In genomic region chr5:66661149-66661548, GRCh38 we compare ENCODE assay signal across 11 cellular contexts.
DNase-seq lines count a peak whose midpoint lies in the region; ATAC-seq and TF ChIP-seq lines count a peak whose summit lies in the region.
"Had no signal": no experiment of that assay in that cellular context is flagged by ENCODE, and none has a peak within 500 bp of the region (broad histone marks: within the 10 kb centered on the region; RNA-seq: fewer than 3 reads in every experiment).

No MANE protein-coding gene starts in this region.

- no peak for TF ChIP-seq EP300 in sigmoid colon (IDR thresholded peaks at IDR 0.05)

- H3K4me1 ChIP-seq in GM23338 (ENCODE audit: insufficient read depth) (peaks cover 12% of the 10 kb centered on the region), left ventricle myocardium inferior (peaks cover 21% of the 10 kb centered on the region), sigmoid colon (peaks cover 0 to 14% (median 9%) of the 10 kb centered on the region in 4 donors)

- no peak overlapping the region for H3K4me2 ChIP-seq in GM23338

- peaks cover 10% of the 10 kb centered on the region; the same call in 2 of the 3 replicates for H3K4me1 Mint-ChIP-seq in GM23338

- H3K4me3 Mint-ChIP-seq in GM23338, result no peak overlapping the region

- WGBS in sigmoid colon, 2 donors, result 54 to 75% methylated on average over 3 of the region's 3 CpGs

- H3K27me3 ChIP-seq in GM23338 (ENCODE audit: insufficient read depth), result no peaks in the 10 kb centered on the region
- no peaks in the 10 kb centered on the region for H3K27me3 ChIP-seq in left ventricle myocardium inferior (ENCODE audit: low read depth)
- H3K27me3 ChIP-seq in sigmoid colon, result no peaks in the 10 kb centered on the region

- H3K9me3 ChIP-seq in left ventricle myocardium inferior (replicated peaks), result no peaks in the 10 kb centered on the region
- H3K9me3 ChIP-seq in sigmoid colon, result no peaks in the 10 kb centered on the region

- 0 out of 2 replicates have a peak, but pooled peaks cover 14% of the 10 kb centered on the region for H3K9me2 ChIP-seq in GM23338 (ENCODE audit: insufficient read depth)

- no peaks in the 10 kb centered on the region for H3K9me3 Mint-ChIP-seq in GM23338

- H3K36me3 ChIP-seq in GM23338 (ENCODE audit: insufficient read depth) (no peaks in the 10 kb centered on the region), left ventricle myocardium inferior (no peaks in the 10 kb centered on the region), sigmoid colon (no peaks in the 10 kb centered on the region)

- H3K27ac ChIP-seq in GM23338 (ENCODE audit: low read depth) (no peak overlapping the region), left ventricle myocardium inferior (replicated peaks) (peak overlapping the region; percentile 51), sigmoid colon (peak overlapping the region in 1 of 4 donors; percentile 23)

- H3K27me3 Mint-ChIP-seq in GM23338 (ENCODE audit: insufficient read depth, low read depth, poor library complexity), result peaks cover 1% of the 10 kb centered on the region

- H3K27ac Mint-ChIP-seq in GM23338, result no peak overlapping the region

- peak overlapping the region; percentile 44; the same call in 1 of the 2 replicates for H2AFZ ChIP-seq in GM23338

- no peaks in the 10 kb centered on the region for H3K36me3 Mint-ChIP-seq in GM23338 (ENCODE audit: low read depth)

- DNase-seq in GM23338 (ENCODE audit: low spot score), result no peak
- DNase-seq in amniotic epithelial cell (ENCODE audit: low read depth), result peak; percentile 40
- DNase-seq in left ventricle myocardium inferior, result peak; percentile 44
- peak; percentile 73 for DNase-seq in sigmoid colon
- DNase-seq in RPMI8226, result no peak
- DNase-seq in CD1c-positive myeloid dendritic cell (ENCODE audit: extremely low spot score), result no peak
- DNase-seq: amniotic stem cell; DMS79 treated with DMSO at 0.1 percent for 48 hours; NCI-H1417 treated with DMSO at 0.1 percent for 48 hours; stimulated activated naive CD4-positive, alpha-beta T cell had no signal

- H3F3A ChIP-seq in GM23338 (replicated peaks; ENCODE audit: low read depth), result no peaks in the 10 kb centered on the region

- no peak for TF ChIP-seq POLR2A in sigmoid colon (IDR thresholded peaks at IDR 0.05)

- intact Hi-C loops in left ventricle myocardium inferior (cut with micrococcal nuclease), result no loop called here
- intact Hi-C loops in sigmoid colon (cut with DNase I), result no loop called here

- H3K4me3 ChIP-seq in GM23338 (no peak overlapping the region), left ventricle myocardium inferior (no peak overlapping the region), sigmoid colon (no peak overlapping the region)

- no peak for ATAC-seq in GM23338
- no peak for ATAC-seq in GM19035 (IDR thresholded peaks at IDR 0.05; ENCODE audit: unreplicated experiment)

- TF ChIP-seq CTCF in GM23338 (conservative IDR thresholded peaks at IDR 0.05; ENCODE audit: low read depth in 2 of 2) (no peak), left ventricle myocardium inferior (IDR thresholded peaks at IDR 0.05; ENCODE audit: borderline replicate concordance) (no peak), sigmoid colon (IDR thresholded peaks at IDR 0.05) (no peak)

- H3K79me2 ChIP-seq in GM23338 (replicated peaks; ENCODE audit: insufficient read depth), result no peaks in the 10 kb centered on the region

- H4K20me1 ChIP-seq in GM23338 (replicated peaks; ENCODE audit: insufficient read depth), result no peaks in the 10 kb centered on the region

TF ChIP-seq in GM23338, 12 proteins besides CTCF, POLR2A, EP300 and RAD21 (continues in another document):
- TF ChIP-seq ZNF114 (CRISPR knock-in tag; IDR thresholded peaks at IDR 0.05) (no peak), EZH2 (IDR thresholded peaks at IDR 0.05; ENCODE audit: low read depth, unreplicated experiment) (no peak), ZNF462 (CRISPR knock-in tag; IDR thresholded peaks at IDR 0.05) (no peak), ETS1 (IDR thresholded peaks at IDR 0.05) (no peak), STAT1 (IDR thresholded peaks at IDR 0.05; ENCODE audit: unreplicated experiment) (no peak), ZNF331 (CRISPR knock-in tag; IDR thresholded peaks at IDR 0.05; ENCODE audit: low read depth) (no peak), CREB1 (CRISPR knock-in tag; IDR thresholded peaks at IDR 0.05; ENCODE audit: low read depth) (no peak), EZH2phosphoT487 (IDR thresholded peaks at IDR 0.05; ENCODE audit: unreplicated experiment) (no peak), POLR2AphosphoS5 (IDR thresholded peaks at IDR 0.05; ENCODE audit: low read depth) (no peak), JUNB (IDR thresholded peaks at IDR 0.05; ENCODE audit: unreplicated experiment) (no peak), NANOG (IDR thresholded peaks at IDR 0.05; ENCODE audit: borderline replicate concordance) (no peak)

Comparison
In these comparisons a context has a peak if more than half of its experiments do, and no peak if none do; other contexts are left out.
1. DNase-seq: peak in amniotic epithelial cell (single experiment), left ventricle myocardium inferior (single experiment) and sigmoid colon (single experiment); none in GM23338 (single experiment), RPMI8226 (single experiment) and CD1c-positive myeloid dendritic cell (single experiment).